In the genomic region with DNA sequence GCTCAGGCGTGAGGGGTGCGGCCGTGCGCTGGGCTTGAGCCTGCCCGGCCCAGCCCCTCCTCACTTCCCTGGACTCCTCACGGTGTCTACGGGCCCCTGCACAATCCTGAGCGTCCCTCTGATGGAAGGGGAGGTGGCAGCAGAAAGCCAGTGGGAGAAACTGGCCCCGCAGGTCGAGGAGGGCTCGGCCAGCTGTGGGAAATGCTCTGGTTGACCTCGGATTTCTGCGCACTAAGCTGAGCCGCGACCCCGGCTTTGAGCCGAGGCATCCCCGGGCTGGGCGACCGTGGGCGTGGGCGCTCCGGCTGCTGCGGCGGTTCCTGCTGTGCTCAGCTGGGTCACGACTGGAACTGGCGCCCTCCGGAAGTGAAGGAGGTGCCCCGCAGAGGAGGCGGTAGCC, we compare ENCODE assay signal across 22 cellular contexts.
DNase-seq lines count a peak whose midpoint lies in the region; ATAC-seq, FAIRE-seq and TF ChIP-seq lines count a peak whose summit lies in the region.
"Had no signal": no experiment of that assay in that cellular context is flagged by ENCODE, and none has a peak within 500 bp of the region (broad histone marks: within the 10 kb centered on the region; RNA-seq: fewer than 3 reads in every experiment).

No MANE protein-coding gene starts in this region.

- H3K9me3 ChIP-seq in PC-9 (ENCODE audit: insufficient read depth, low read depth) (no peaks in the 10 kb centered on the region; the same call in 1 of the 2 replicates), kidney (ENCODE audit: control insufficient read depth in 1 of 2, low read length in 2 of 2) (no peaks in the 10 kb centered on the region)
- H3K9me3 ChIP-seq: BE2C had no signal

- H2AFZ ChIP-seq in PC-9 = peak overlapping the region; percentile 26; the same call in 1 of the 2 replicates
- H2AFZ ChIP-seq: GM23248 had no signal

- H3F3A ChIP-seq in PC-9 (ENCODE audit: insufficient read depth, low read depth) = no peaks in the 10 kb centered on the region

- H3K4me3 ChIP-seq in PC-9 = no peak overlapping the region; the same call in 1 of the 2 replicates
- H3K4me3 ChIP-seq in kidney (ENCODE audit: low read length in 2 of 2) = no peak overlapping the region
- H3K4me3 ChIP-seq: GM12878, GM23248 had no signal

- CTCF ChIA-PET in PC-9 (lab: Charles Lee) = no interaction called here

- H3K9me2 ChIP-seq in PC-9 (ENCODE audit: insufficient read depth) = no peaks in the 10 kb centered on the region

- H3K27ac ChIP-seq in PC-9 (no peak overlapping the region), kidney (ENCODE audit: low read depth in 2 of 2, low read length in 2 of 2) (no peak overlapping the region)
- H3K27ac ChIP-seq: GM23248 had no signal

- no peak for TF ChIP-seq CTCF in PC-9 (conservative IDR thresholded peaks at IDR 0.05)
- no peak for TF ChIP-seq CTCF in kidney (IDR thresholded peaks at IDR 0.05; ENCODE audit: borderline replicate concordance, extremely low read depth, insufficient read depth)
- no peak for TF ChIP-seq CTCF in GM13976 (IDR thresholded peaks at IDR 0.05; ENCODE audit: borderline replicate concordance, control extremely low read depth, extremely low read depth, insufficient read depth, missing control alignments)

- no peaks in the 10 kb centered on the region for H3K27me3 ChIP-seq in PC-9 (ENCODE audit: insufficient read depth, low read depth)
- H3K27me3 ChIP-seq: BE2C had no signal

- no peaks in the 10 kb centered on the region for H3K4me1 ChIP-seq in PC-9 (replicated peaks; ENCODE audit: insufficient read depth)
- no peaks in the 10 kb centered on the region for H3K4me1 ChIP-seq in kidney (ENCODE audit: control insufficient read depth in 1 of 2, insufficient read depth in 1 of 2, low read depth in 1 of 2, low read length in 2 of 2)
- H3K4me1 ChIP-seq: BE2C had no signal

- no peaks in the 10 kb centered on the region for H3K36me3 ChIP-seq in PC-9 (ENCODE audit: low read depth)
- no peaks in the 10 kb centered on the region for H3K36me3 ChIP-seq in kidney (ENCODE audit: control insufficient read depth in 1 of 2, insufficient read depth in 2 of 2, low read length in 2 of 2)
- H3K36me3 ChIP-seq: BE2C had no signal

- ATAC-seq in left ventricle myocardium superior (no peak), Right ventricle myocardium inferior (no peak), SK-N-SH treated with all-trans-retinoic acid at 6 μM for 48 hours (no peak)
- ATAC-seq: GM12878, HepG2 had no signal

- H3K4me2 ChIP-seq in PC-9 = peak overlapping the region; percentile 27

- no peak overlapping the region for H3K9ac ChIP-seq in kidney (ENCODE audit: low read length in 2 of 2)
- H3K9ac ChIP-seq: GM23248 had no signal

- no peaks in the 10 kb centered on the region for H3K79me2 ChIP-seq in PC-9 (ENCODE audit: low read depth)

- no peak for FAIRE-seq in kidney (lab: Jason Lieb, UNC)
- FAIRE-seq: A204.1, GM12878, HepG2 had no signal

- DNase-seq in left ventricle myocardium superior (peak; percentile 12), Right ventricle myocardium inferior (ENCODE audit: missing footprints) (no peak), PC-9 (no peak), kidney (peak; percentile 58), GM13976 (ENCODE audit: low spot score) (no peak), cerebellar cortex (ENCODE audit: low spot score) (no peak)
- DNase-seq: ACHN; BE2C; C1 segment of cervical spinal cord; CD4-positive, CD25-positive, alpha-beta regulatory T cell; CD8-positive, alpha-beta memory T cell; COR-L47; DMS 273 treated with DMSO at 0.1 percent for 48 hours; DMS53; DND-41; EL; GM23248; HCEC 1CT had no signal

- POLR2A ChIA-PET in PC-9 (lab: Charles Lee; ENCODE audit: unreplicated experiment) = no interaction called here

- intact Hi-C loops in left ventricle myocardium superior (cut with micrococcal nuclease) (no loop called here), Right ventricle myocardium inferior (cut with DNase I) (no loop called here), PC-9 (cut with micrococcal nuclease; ENCODE audit: unreplicated experiment) (no loop called here), kidney (cut with DNase I) (no loop called here)

- no peaks in the 10 kb centered on the region for H4K20me1 ChIP-seq in PC-9 (ENCODE audit: insufficient read depth)

- in situ Hi-C loops in GM13976 (cut with MboI; ENCODE audit: low sequenced_read_pairs, unreplicated experiment) = no loop called here

- BruUV-seq in PC-9 (replicated peaks; lab: Mats Ljungman, UMichigan) = no TSS peak

TF ChIP-seq in SK-N-SH treated with all-trans-retinoic acid at 6 μM for 48 hours, 23 proteins besides CTCF, POLR2A, EP300 and RAD21 (continues in another document):
- no peak for TF ChIP-seq CSDC2 (CRISPR knock-in tag; IDR thresholded peaks at IDR 0.05)
- TF ChIP-seq SNAI2 (CRISPR knock-in tag; IDR thresholded peaks at IDR 0.05) = no peak
- TF ChIP-seq GLIS3 (CRISPR knock-in tag; IDR thresholded peaks at IDR 0.05) = no peak
- no peak for TF ChIP-seq CSRNP3 (CRISPR knock-in tag; IDR thresholded peaks at IDR 0.05)
- TF ChIP-seq ESRRG (CRISPR knock-in tag; IDR thresholded peaks at IDR 0.05) = no peak
- TF ChIP-seq TCF4 (CRISPR knock-in tag; IDR thresholded peaks at IDR 0.05; ENCODE audit: borderline replicate concordance) = no peak
- TF ChIP-seq ZNF70 (CRISPR knock-in tag; IDR thresholded peaks at IDR 0.05) = no peak
- no peak for TF ChIP-seq ZC3H10 (CRISPR knock-in tag; IDR thresholded peaks at IDR 0.05)
- TF ChIP-seq TOX (CRISPR knock-in tag; IDR thresholded peaks at IDR 0.05; ENCODE audit: borderline replicate concordance) = no peak
- no peak for TF ChIP-seq ZNF8 (CRISPR knock-in tag; IDR thresholded peaks at IDR 0.05)
- TF ChIP-seq BACH2 (CRISPR knock-in tag; IDR thresholded peaks at IDR 0.05; ENCODE audit: borderline replicate concordance) = no peak
- TF ChIP-seq, protein P1, sequence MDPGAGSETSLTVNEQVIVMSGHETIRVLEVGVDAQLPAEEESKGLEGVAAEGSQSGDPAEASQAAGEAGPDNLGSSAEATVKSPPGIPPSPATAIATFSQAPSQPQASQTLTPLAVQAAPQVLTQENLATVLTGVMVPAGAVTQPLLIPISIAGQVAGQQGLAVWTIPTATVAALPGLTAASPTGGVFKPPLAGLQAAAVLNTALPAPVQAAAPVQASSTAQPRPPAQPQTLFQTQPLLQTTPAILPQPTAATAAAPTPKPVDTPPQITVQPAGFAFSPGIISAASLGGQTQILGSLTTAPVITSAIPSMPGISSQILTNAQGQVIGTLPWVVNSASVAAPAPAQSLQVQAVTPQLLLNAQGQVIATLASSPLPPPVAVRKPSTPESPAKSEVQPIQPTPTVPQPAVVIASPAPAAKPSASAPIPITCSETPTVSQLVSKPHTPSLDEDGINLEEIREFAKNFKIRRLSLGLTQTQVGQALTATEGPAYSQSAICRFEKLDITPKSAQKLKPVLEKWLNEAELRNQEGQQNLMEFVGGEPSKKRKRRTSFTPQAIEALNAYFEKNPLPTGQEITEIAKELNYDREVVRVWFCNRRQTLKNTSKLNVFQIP (CRISPR knock-in tag; IDR thresholded peaks at IDR 0.05; ENCODE audit: borderline replicate concordance, low read depth) = no peak
- TF ChIP-seq ARNTL (CRISPR knock-in tag; IDR thresholded peaks at IDR 0.05; ENCODE audit: borderline replicate concordance, low read depth) = no peak
- TF ChIP-seq TSHZ2 (CRISPR knock-in tag; IDR thresholded peaks at IDR 0.05) = no peak
- no peak for TF ChIP-seq OSR1 (CRISPR knock-in tag; IDR thresholded peaks at IDR 0.05)
- no peak for TF ChIP-seq ISL1 (CRISPR knock-in tag; IDR thresholded peaks at IDR 0.05)

Comparison
In these comparisons a context has a peak if more than half of its experiments do, and no peak if none do; other contexts are left out.
1. DNase-seq: peak in left ventricle myocardium superior (single experiment) and kidney (single experiment); none in Right ventricle myocardium inferior (single experiment), PC-9 (0 of 2), GM13976 (single experiment) and cerebellar cortex (single experiment).